25 cellular contexts compared by ENCODE assay signal in genomic region chr9:132074736-132075135, GRCh38. TPM values are rescaled to one million over a fixed set of nuclear protein-coding genes. Genes with fewer than 3 reads are reported as not detected.
DNase-seq lines count a peak whose midpoint lies in the region; ATAC-seq and TF ChIP-seq lines count a peak whose summit lies in the region.
"Had no signal": no experiment of that assay in that cellular context is flagged by ENCODE, and none has a peak within 500 bp of the region (broad histone marks: within the 10 kb centered on the region; RNA-seq: fewer than 3 reads in every experiment).

No MANE protein-coding gene starts in this region.

- TF ChIP-seq CTCF in right atrium auricular region (IDR thresholded peaks at IDR 0.05) (no peak), astrocyte of the spinal cord (IDR thresholded peaks at IDR 0.05; ENCODE audit: low read depth, low read length) (no peak), smooth muscle cell (IDR thresholded peaks at IDR 0.05; ENCODE audit: borderline replicate concordance, insufficient read depth, poor library complexity, severe bottlenecking) (no peak)

- H3K9me3 ChIP-seq in right atrium auricular region (no peaks in the 10 kb centered on the region), smooth muscle cell (replicated peaks; ENCODE audit: low read depth) (no peaks in the 10 kb centered on the region)
- H3K9me3 ChIP-seq: esophagus muscularis mucosa, pancreas, sigmoid colon had no signal

- H3K27me3 ChIP-seq in right atrium auricular region (no peaks in the 10 kb centered on the region), smooth muscle cell (ENCODE audit: low read depth) (no peaks in the 10 kb centered on the region)
- H3K27me3 ChIP-seq: cardiac muscle cell, esophagus muscularis mucosa, pancreas, sigmoid colon had no signal

- no peak for ATAC-seq in left ventricle myocardium superior
- ATAC-seq: activated CD8-positive, alpha-beta T cell treated with anti-CD3 and anti-CD28 coated beads for 36 hours; naive thymus-derived CD8-positive, alpha-beta T cell; pancreas; PC-3; stimulated activated naive CD8-positive, alpha-beta T cell treated with anti-CD3 and anti-CD28 coated beads, Interleukin-15, amount 100 ng/mL, for 72 hours had no signal

- H3K36me3 ChIP-seq in right atrium auricular region (no peaks in the 10 kb centered on the region), smooth muscle cell (ENCODE audit: low read depth) (peaks cover 6% of the 10 kb centered on the region)
- H3K36me3 ChIP-seq: pancreas had no signal

- no peak overlapping the region for H3K4me3 ChIP-seq in right atrium auricular region
- H3K4me3 ChIP-seq in astrocyte of the spinal cord (ENCODE audit: low read depth, low read length): no peak overlapping the region
- H3K4me3 ChIP-seq in smooth muscle cell: no peak overlapping the region
- H3K4me3 ChIP-seq: cardiac muscle cell, esophagus muscularis mucosa, pancreas, sigmoid colon had no signal

- H3K27ac ChIP-seq in right atrium auricular region (peak overlapping the region; percentile 17 to 40), smooth muscle cell (ENCODE audit: low read depth) (no peak overlapping the region), substantia nigra (ENCODE audit: low read depth, low read length, poor library complexity, severe bottlenecking) (no peak overlapping the region)
- H3K27ac ChIP-seq: cardiac muscle cell, esophagus muscularis mucosa, pancreas, sigmoid colon had no signal

- no peaks in the 10 kb centered on the region for H3F3A ChIP-seq in smooth muscle cell (ENCODE audit: low read depth)

- no peak overlapping the region for H3K4me2 ChIP-seq in smooth muscle cell

- peaks cover 0 to 38% of the 10 kb centered on the region in 2 donors for H3K4me1 ChIP-seq in right atrium auricular region
- peaks cover 9% of the 10 kb centered on the region for H3K4me1 ChIP-seq in smooth muscle cell (ENCODE audit: low read depth)

- H3K79me2 ChIP-seq in smooth muscle cell (ENCODE audit: low read depth): peaks cover 74% of the 10 kb centered on the region

- H4K20me1 ChIP-seq in smooth muscle cell (ENCODE audit: low read depth): peaks cover 78% of the 10 kb centered on the region

- no peak for DNase-seq in right atrium auricular region (ENCODE audit: low spot score)
- no peak for DNase-seq in left ventricle myocardium superior
- DNase-seq in astrocyte of the spinal cord (ENCODE audit: low read depth, low spot score): peak; percentile 79
- peak; percentile 49 for DNase-seq in fibroblast of the conjunctiva (ENCODE audit: low read depth)
- no peak for DNase-seq in NK-92 (lab: John Stamatoyannopoulos, UW; ENCODE audit: unreplicated experiment)
- no peak for DNase-seq in SW 1271 (lab: John Stamatoyannopoulos, UW)
- no peak for DNase-seq in smooth muscle cell (lab: John Stamatoyannopoulos, UW; ENCODE audit: unreplicated experiment)
- DNase-seq in substantia nigra (lab: John Stamatoyannopoulos, UW): no peak
- DNase-seq: activated CD8-positive, alpha-beta T cell treated with anti-CD3 and anti-CD28 coated beads for 36 hours; activated naive CD4-positive, alpha-beta T cell treated with anti-CD3 and anti-CD28 coated beads, Interleukin-2, amount 10 ng/mL, durations not matched to agents 7 days and 5 days; activated T-cell treated with anti-CD3 and anti-CD28 coated beads, Interleukin-2, amount 50 U/mL, for 24 hours; DMS 273 treated with DMSO at 0.1 percent for 48 hours; H7; hypothalamus; mesendoderm; naive thymus-derived CD8-positive, alpha-beta T cell; NCI-H1436; NCI-H2171 treated with DMSO at 0.1 percent for 48 hours; NCI-H526 treated with DMSO at 0.1 percent for 48 hours; pancreas; PC-3; sigmoid colon; stimulated activated naive CD8-positive, alpha-beta T cell treated with anti-CD3 and anti-CD28 coated beads, Interleukin-15, amount 100 ng/mL, for 72 hours had no signal

- no peak overlapping the region for H2AFZ ChIP-seq in smooth muscle cell (ENCODE audit: low read depth)

- 95% methylated on average over 2 of the region's 2 CpGs for WGBS in smooth muscle cell (ENCODE audit: low lambda C conversion rate)

- in situ Hi-C loops in astrocyte of the spinal cord (cut with HindIII; ENCODE audit: low sequenced_read_pairs): no loop called here

- intact Hi-C loops in left ventricle myocardium superior (cut with micrococcal nuclease): no loop called here

- H3K9ac ChIP-seq in smooth muscle cell (ENCODE audit: low read depth): no peak overlapping the region

RNA-seq across cellular contexts. Expression of gene MED27, which starts 4.9 kb away (rescaled TPM):
- total RNA-seq in right atrium auricular region: 10 to 100 TPM; 12.5 to 15.3 TPM
- 13.5 TPM for total RNA-seq in left ventricle myocardium superior
- 22.1 and 24.0 TPM in 2 replicates for total RNA-seq in smooth muscle cell
- polyA plus RNA-seq in smooth muscle cell: 47.5 and 50.0 TPM in 2 replicates

Comparison
In these comparisons a context has a peak if more than half of its experiments do, and no peak if none do; other contexts are left out.
1. DNase-seq: peak in astrocyte of the spinal cord (single experiment) and fibroblast of the conjunctiva (single experiment); none in right atrium auricular region (single experiment), left ventricle myocardium superior (single experiment), NK-92 (single experiment), SW 1271 (0 of 2), smooth muscle cell (single experiment) and substantia nigra (0 of 49).
2. H3K27ac ChIP-seq: peak in right atrium auricular region (2 of 2); none in smooth muscle cell (single experiment) and substantia nigra (single experiment).